Comparison of ENCODE assay signal across 28 cellular contexts in the genomic region with DNA sequence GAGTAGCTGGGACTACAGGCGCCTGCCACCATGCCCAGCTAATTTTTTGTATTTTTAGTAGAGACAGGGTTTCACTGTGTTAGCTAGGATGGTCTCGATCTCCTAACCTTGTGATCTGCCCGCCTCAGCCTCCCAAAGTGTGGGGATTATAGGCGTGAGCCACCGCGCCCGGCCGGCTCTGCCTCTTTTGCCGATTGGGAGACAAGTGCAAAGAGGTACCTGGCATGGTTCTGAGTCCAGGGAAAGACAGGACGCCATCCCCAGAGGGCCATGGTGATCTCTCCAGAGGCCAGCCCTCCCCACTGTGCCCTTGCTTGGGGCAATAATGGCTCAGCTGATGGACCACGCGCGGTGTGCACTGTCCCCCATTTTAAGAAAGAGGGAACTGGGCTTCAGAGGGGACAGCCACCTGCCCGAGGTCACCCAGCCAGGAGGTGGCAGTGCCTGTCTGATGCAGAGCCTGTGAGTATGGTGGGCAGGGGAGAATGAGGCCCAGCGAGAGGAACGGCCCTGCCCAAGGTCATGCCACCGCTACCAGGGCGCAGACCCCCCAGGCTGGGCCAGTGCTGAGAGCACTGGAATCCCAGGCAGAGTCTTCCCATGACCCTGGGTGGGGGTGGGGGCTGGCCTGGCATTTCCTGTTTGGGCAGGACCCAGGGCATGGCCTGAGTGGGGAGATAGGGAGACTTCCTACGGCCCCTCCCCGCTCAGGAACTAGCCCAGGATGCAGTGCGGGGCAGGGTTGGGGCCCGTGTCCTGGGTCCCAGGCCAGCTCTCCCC.
DNase-seq lines count a peak whose midpoint lies in the region; ATAC-seq, FAIRE-seq and TF ChIP-seq lines count a peak whose summit lies in the region.
"Had no signal": no experiment of that assay in that cellular context is flagged by ENCODE, and none has a peak within 500 bp of the region (broad histone marks: within the 10 kb centered on the region; RNA-seq: fewer than 3 reads in every experiment).

No MANE protein-coding gene starts in this region.

- peaks cover 34% of the 10 kb centered on the region for H3K4me1 ChIP-seq in NT2/D1 (ENCODE audit: insufficient read depth, insufficient read length)
- peaks cover 0 to 9% (median 4%) of the 10 kb centered on the region in 4 experiments; a peak in 4 of 7 replicates for H3K4me1 ChIP-seq in H1 (replicated peaks in 1 of 4; ENCODE audit: control insufficient read depth in 3 of 4, insufficient read depth in 4 of 4, low read length in 3 of 4)
- peaks cover 5 to 10% of the 10 kb centered on the region in 2 donors for H3K4me1 ChIP-seq in neuronal stem cell (ENCODE audit: control insufficient read depth in 2 of 2, insufficient read depth in 1 of 2, low read depth in 1 of 2, low read length in 2 of 2)
- H3K4me1 ChIP-seq: pancreas had no signal

- ATAC-seq in HG03432 (IDR thresholded peaks at IDR 0.05; ENCODE audit: unreplicated experiment), result no peak
- no peak for ATAC-seq in GM21367 (IDR thresholded peaks at IDR 0.05; ENCODE audit: unreplicated experiment)
- no peak for ATAC-seq in HG03439 (IDR thresholded peaks at IDR 0.05; ENCODE audit: unreplicated experiment)
- ATAC-seq: activated naive CD8-positive, alpha-beta T cell treated with anti-CD3 and anti-CD28 coated beads, Interleukin-2, amount 50 U/mL, for 24 hours; Panc1; pancreas; T-cell had no signal

- H2BK15ac ChIP-seq in H1 (ENCODE audit: low read length) (no peak overlapping the region), neuronal stem cell (ENCODE audit: low read length) (peak overlapping the region; percentile 80)

- H3K4ac ChIP-seq in H1 (replicated peaks; ENCODE audit: insufficient read length, low read depth, low read length) (no peak overlapping the region), neuronal stem cell (ENCODE audit: low read length) (no peak overlapping the region)

- no peaks in the 10 kb centered on the region for H3K23me2 ChIP-seq in H1 (ENCODE audit: low read depth, low read length)

- H3K9me3 ChIP-seq in NT2/D1 (ENCODE audit: insufficient read depth, low read length) (no peaks in the 10 kb centered on the region), H1 (ENCODE audit: insufficient read depth in 2 of 2, low read depth in 1 of 2, low read length in 1 of 2) (no peaks in the 10 kb centered on the region), neuronal stem cell (replicated peaks in 1 of 2; ENCODE audit: control insufficient read depth in 2 of 2, insufficient read depth in 1 of 2, low read depth in 1 of 2, low read length in 2 of 2) (no peaks in the 10 kb centered on the region)
- H3K9me3 ChIP-seq: pancreas, right atrium auricular region had no signal

- H3K27ac ChIP-seq in H1 (ENCODE audit: low read depth, low read length) (no peak overlapping the region; the same call in 1 of the 2 replicates), neuronal stem cell (replicated peaks; ENCODE audit: low read length) (no peak overlapping the region)
- H3K27ac ChIP-seq: pancreas, right atrium auricular region had no signal

- H2BK5ac ChIP-seq in H1 (ENCODE audit: low read depth, low read length) (peak overlapping the region; percentile 44; the same call in 1 of the 2 replicates), neuronal stem cell (ENCODE audit: low read length) (no peak overlapping the region)

- H3K23ac ChIP-seq in H1 (ENCODE audit: insufficient read length), result no peak overlapping the region
- no peak overlapping the region for H3K23ac ChIP-seq in neuronal stem cell (ENCODE audit: low read depth, low read length, poor library complexity)

- H2AFZ ChIP-seq in H1 (ENCODE audit: low read length) (no peak overlapping the region; the same call in 1 of the 2 replicates), neuronal stem cell (ENCODE audit: low read length) (peak overlapping the region; percentile 0)

- H3K56ac ChIP-seq in H1 (replicated peaks; ENCODE audit: insufficient read length, low read depth, low read length), result no peak overlapping the region

- H4K8ac ChIP-seq in H1 (ENCODE audit: extremely low read depth, insufficient read depth, low read length), result no peak overlapping the region
- H4K8ac ChIP-seq in neuronal stem cell (ENCODE audit: low read depth, low read length), result no peak overlapping the region

- H3K79me2 ChIP-seq in H1 (ENCODE audit: control insufficient read depth in 1 of 2, insufficient read depth in 2 of 2, low read length in 2 of 2), result no peaks in the 10 kb centered on the region

- no peak overlapping the region for H2AK5ac ChIP-seq in H1 (ENCODE audit: low read depth, low read length)
- peak overlapping the region; percentile 77 for H2AK5ac ChIP-seq in neuronal stem cell (ENCODE audit: low read depth, low read length)

- H3K79me1 ChIP-seq in H1 (ENCODE audit: low read depth, low read length) (no peaks in the 10 kb centered on the region), neuronal stem cell (ENCODE audit: low read depth, low read length) (no peaks in the 10 kb centered on the region)

- H3K27me3 ChIP-seq in NT2/D1 (ENCODE audit: insufficient read depth, insufficient read length) (no peaks in the 10 kb centered on the region), H1 (replicated peaks in 1 of 4; ENCODE audit: control insufficient read depth in 3 of 4, extremely low read depth in 1 of 4, insufficient read depth in 3 of 4, low read length in 3 of 4) (no peaks in the 10 kb centered on the region), neuronal stem cell (ENCODE audit: control insufficient read depth in 3 of 3, insufficient read depth in 3 of 3, low read depth in 1 of 3, low read length in 3 of 3) (no peaks in the 10 kb centered on the region)
- H3K27me3 ChIP-seq: pancreas, right atrium auricular region had no signal

- TF ChIP-seq CTCF in H1 (IDR thresholded peaks at IDR 0.05; ENCODE audit: control extremely low read depth in 1 of 3, insufficient read depth in 1 of 3, low read depth in 1 of 3, low read length in 3 of 3), result peak in 2 of 3 experiments; percentile 17 to 18; a peak in 2 of 4 replicates

- no peak overlapping the region for H2BK120ac ChIP-seq in H1 (replicated peaks; ENCODE audit: low read depth, low read length)
- H2BK120ac ChIP-seq in neuronal stem cell (ENCODE audit: low read depth, low read length), result no peak overlapping the region

- WGBS in H1 (ENCODE audit: extremely low coverage in 1 of 2, insufficient coverage in 1 of 2, insufficient read length in 1 of 2, insufficient replicate concordance in 2 of 2, low coverage in 1 of 2, low lambda C conversion rate in 2 of 2, missing lambda C conversion rate in 1 of 2), 2 experiments, result 78% methylated on average over 14 of the region's 22 CpGs; no CpG with 5 or more reads in 1 of the 2 experiments
- WGBS in neuronal stem cell (ENCODE audit: extremely low coverage in 2 of 2, insufficient read length in 2 of 2, insufficient replicate concordance in 1 of 2), 2 donors, result no CpG with 5 or more reads among the region's 22 CpGs

- CTCF ChIA-PET in H1 (lab: Charles Lee; ENCODE audit: partially characterized antibody), result interaction anchor here (0.5 to 1.2 kb wide), 3 partner anchors 27 to 726 kb away, joined by 3 to 4 read pairs (median 3); no protein-coding TSS in a partner anchor

- H2BK12ac ChIP-seq in H1 (ENCODE audit: low read depth, low read length) (peak overlapping the region; percentile 87; the same call in 1 of the 2 replicates), neuronal stem cell (ENCODE audit: low read length) (peak overlapping the region; percentile 52)

- H3K9ac ChIP-seq in NT2/D1 (ENCODE audit: insufficient read length, low read depth), result peak overlapping the region; percentile 52
- no peak overlapping the region for H3K9ac ChIP-seq in H1 (replicated peaks in 1 of 4; ENCODE audit: extremely low read depth in 1 of 4, low read depth in 3 of 4, low read length in 3 of 4)
- peak overlapping the region; percentile 16 for H3K9ac ChIP-seq in neuronal stem cell (ENCODE audit: low read depth, low read length, poor library complexity)

- no peak overlapping the region for H2BK20ac ChIP-seq in H1 (ENCODE audit: low read length)

- peak; percentile 7 to 36; a peak in 3 of 4 replicates for TF ChIP-seq RAD21 in H1 (IDR thresholded peaks at IDR 0.05 in 1 of 2, conservative IDR thresholded peaks at IDR 0.05 in 1 of 2; ENCODE audit: low read depth in 2 of 2, low read length in 2 of 2)

- no peak for TF ChIP-seq EP300 in H1 (IDR thresholded peaks at IDR 0.05; ENCODE audit: borderline replicate concordance in 1 of 2, low read depth in 2 of 2, low read length in 2 of 2)

- no peak overlapping the region for H3K14ac ChIP-seq in H1 (ENCODE audit: insufficient read length)
- no peak overlapping the region for H3K14ac ChIP-seq in neuronal stem cell (ENCODE audit: low read length)

- H3K4me3 ChIP-seq in NT2/D1 (ENCODE audit: insufficient read length, low read depth) (no peak overlapping the region), H1 (ENCODE audit: extremely low read depth in 1 of 4, insufficient read depth in 2 of 4, low read depth in 3 of 4, low read length in 4 of 4) (no peak overlapping the region), neuronal stem cell (ENCODE audit: low read length in 2 of 2) (no peak overlapping the region)
- H3K4me3 ChIP-seq: pancreas, right atrium auricular region, smooth muscle cell had no signal

- H3K4me2 ChIP-seq in H1 (ENCODE audit: insufficient read depth in 1 of 2, low read depth in 2 of 2, low read length in 2 of 2) (no peak overlapping the region), neuronal stem cell (ENCODE audit: insufficient read depth, low read length, poor library complexity, severe bottlenecking) (no peak overlapping the region)
- H3K4me2 ChIP-seq: smooth muscle cell had no signal

- H4K20me1 ChIP-seq in H1 (replicated peaks in 1 of 2; ENCODE audit: control insufficient read depth in 1 of 2, insufficient read depth in 2 of 2, low read length in 2 of 2), result no peaks in the 10 kb centered on the region

- no peak for TF ChIP-seq POLR2A in H1 (IDR thresholded peaks at IDR 0.05; ENCODE audit: control extremely low read depth in 1 of 2, low read depth in 2 of 2, low read length in 2 of 2)

- no peak overlapping the region for H4K5ac ChIP-seq in H1 (ENCODE audit: insufficient read length, low read depth, low read length)

- H3K36me3 ChIP-seq in NT2/D1 (ENCODE audit: insufficient read depth, insufficient read length, low read length), result no peaks in the 10 kb centered on the region
- no peaks in the 10 kb centered on the region for H3K36me3 ChIP-seq in H1 (ENCODE audit: control insufficient read depth in 2 of 4, insufficient read depth in 4 of 4, low read length in 3 of 4)
- H3K36me3 ChIP-seq in neuronal stem cell (replicated peaks in 1 of 2; ENCODE audit: control insufficient read depth in 2 of 2, insufficient read depth in 2 of 2, low read length in 2 of 2), result no peaks in the 10 kb centered on the region
- H3K36me3 ChIP-seq: pancreas, right atrium auricular region had no signal

- H4K91ac ChIP-seq in H1 (replicated peaks; ENCODE audit: insufficient read length, low read length) (peak overlapping the region; percentile 96), neuronal stem cell (ENCODE audit: low read depth, low read length, poor library complexity) (no peak overlapping the region)

- peak; percentile 32 for DNase-seq in EL
- DNase-seq in NT2/D1 (ENCODE audit: low read depth, low spot score), result no peak
- DNase-seq in H1 (ENCODE audit: low read depth in 1 of 2, low spot score in 2 of 2), result no peak
- no peak for DNase-seq in neuronal stem cell (ENCODE audit: low spot score)
- DNase-seq in GM19239 (ENCODE audit: insufficient read length, low spot score), result no peak
- DNase-seq: activated CD4-positive, alpha-beta T cell treated with anti-CD3 and anti-CD28 coated beads for 4 hours; activated CD8-positive, alpha-beta memory T cell treated with anti-CD3 and anti-CD28 coated beads for 24 hours; activated gamma-delta T cell treated with Interleukin-2 at 50 U/mL for 16 hours; activated naive CD8-positive, alpha-beta T cell treated with anti-CD3 and anti-CD28 coated beads, Interleukin-2, amount 50 U/mL, for 24 hours; C1 segment of cervical spinal cord; Caco-2; DMS79; glutamatergic neuron; NCI-H1105; NCI-H1930; NCI-H524 treated with DMSO at 0.1 percent for 48 hours; NK-92 treated with Interleukin-12 subunit alpha and Interleukin-12 subunit beta, amount 100 ng/mL, for 24 hours; pancreas; SIG-M5; T-cell had no signal

- FAIRE-seq in H1 (lab: Jason Lieb, UNC), result no peak
- FAIRE-seq in GM19239 (lab: Jason Lieb, UNC), result no peak
- FAIRE-seq: keratinocyte, pancreas, TTC549 had no signal

- POLR2A ChIA-PET in H1 (lab: Charles Lee; ENCODE audit: partially characterized antibody), result interaction anchor here (1.6 kb wide), 1 partner anchor 53 kb away, joined by 3 read pairs; no protein-coding TSS in a partner anchor

- H3K18ac ChIP-seq in H1 (ENCODE audit: extremely low read depth, low read length) (no peak overlapping the region), neuronal stem cell (ENCODE audit: low read length) (peak overlapping the region; percentile 59)

Comparison
In these comparisons a context has a peak if more than half of its experiments do, and no peak if none do; other contexts are left out.
1. H3K9ac ChIP-seq: peak in NT2/D1 (single experiment) and neuronal stem cell (single experiment); none in H1 (0 of 4).